1 cellular context compared by ENCODE assay signal in genomic region chr11:119377112-119377901, GRCh38.
TF ChIP-seq lines count a peak whose summit lies in the region.

No MANE protein-coding gene starts in this region.

TF ChIP-seq in HepG2, 621 proteins besides CTCF, POLR2A, EP300 and RAD21 (continues in another document):
- TF ChIP-seq FOXO4 (CRISPR knock-in tag; conservative IDR thresholded peaks at IDR 0.05) (0 out of 2 replicates have a peak, but pooled peaks have one; percentile 66), JDP2 (CRISPR knock-in tag; IDR thresholded peaks at IDR 0.05; ENCODE audit: borderline replicate concordance) (no peak), CBX5 (CRISPR knock-in tag; IDR thresholded peaks at IDR 0.05; ENCODE audit: borderline replicate concordance) (no peak), ZNF275 (CRISPR knock-in tag; IDR thresholded peaks at IDR 0.05; ENCODE audit: borderline replicate concordance) (no peak), ATRX (CRISPR knock-in tag; IDR thresholded peaks at IDR 0.05; ENCODE audit: borderline replicate concordance) (no peak), HIC2 (CRISPR knock-in tag; IDR thresholded peaks at IDR 0.05; ENCODE audit: low read depth) (peak; percentile 42; the same call in 1 of the 2 replicates), PHF5A (CRISPR knock-in tag; IDR thresholded peaks at IDR 0.05; ENCODE audit: low read depth, unreplicated experiment) (no peak), ATF7 (IDR thresholded peaks at IDR 0.05) (no peak), ATF7 (CRISPR knock-in tag; IDR thresholded peaks at IDR 0.05) (no peak), ZFX (CRISPR knock-in tag; IDR thresholded peaks at IDR 0.05; ENCODE audit: low read depth) (peak; percentile 7; the same call in 1 of the 2 replicates), ZNF407 (CRISPR knock-in tag; IDR thresholded peaks at IDR 0.05; ENCODE audit: not compliant biosample characterization) (no peak), ZNF530 (CRISPR knock-in tag; IDR thresholded peaks at IDR 0.05; ENCODE audit: low read depth) (no peak), IRF2 (CRISPR knock-in tag; IDR thresholded peaks at IDR 0.05) (no peak), ZNF142 (CRISPR knock-in tag; IDR thresholded peaks at IDR 0.05) (no peak), IKZF1 (IDR thresholded peaks at IDR 0.05) (no peak), TFE3 (CRISPR knock-in tag; IDR thresholded peaks at IDR 0.05) (no peak), CSRNP1 (CRISPR knock-in tag; IDR thresholded peaks at IDR 0.05) (no peak), ZNF572 (CRISPR knock-in tag; IDR thresholded peaks at IDR 0.05) (no peak), TMF1 (CRISPR knock-in tag; IDR thresholded peaks at IDR 0.05; ENCODE audit: low read depth) (no peak), HDAC1 (CRISPR knock-in tag; IDR thresholded peaks at IDR 0.05) (no peak), GABPB1 (CRISPR knock-in tag; IDR thresholded peaks at IDR 0.05) (peak; percentile 19; the same call in 1 of the 2 replicates), TCF7 (IDR thresholded peaks at IDR 0.05; ENCODE audit: low read depth) (no peak), KDM1A (CRISPR knock-in tag; IDR thresholded peaks at IDR 0.05) (no peak), ZXDC (CRISPR knock-in tag; IDR thresholded peaks at IDR 0.05) (no peak), SP5 (CRISPR knock-in tag; IDR thresholded peaks at IDR 0.05; ENCODE audit: borderline replicate concordance, low read depth) (0 out of 2 replicates have a peak, but pooled peaks have one; percentile 8)
